ENCODE assay signal across 13 cellular contexts in genomic region chr1:16948282-16948891, GRCh38. TPM values are rescaled to one million over a fixed set of nuclear protein-coding genes. Genes with fewer than 3 reads are reported as not detected.
DNase-seq lines count a peak whose midpoint lies in the region; ATAC-seq and TF ChIP-seq lines count a peak whose summit lies in the region.
"Not testable (repeated sequence)": the region's sequence is repeated elsewhere in the genome, so short reads cannot be mapped to it uniquely, and the experiment has no call there.
"Had no signal": no experiment of that assay in that cellular context is flagged by ENCODE, and none has a peak within 500 bp of the region (broad histone marks: within the 10 kb centered on the region; RNA-seq: fewer than 3 reads in every experiment).

No MANE protein-coding gene starts in this region.

- H3K27me3 Mint-ChIP-seq in MCF 10A (ENCODE audit: insufficient read depth, unreplicated experiment) = not testable (repeated sequence)

- TF ChIP-seq EP300 in Ishikawa (IDR thresholded peaks at IDR 0.05; ENCODE audit: borderline replicate concordance) = peak; percentile 80; the same call in 1 of the 2 replicates

- H3K36me3 ChIP-seq in BLaER1; Panc1 (ENCODE audit: control insufficient read depth, insufficient read depth, low read length); right lobe of liver: not testable (repeated sequence)

- peak overlapping the region; percentile 79 for H3K27ac Mint-ChIP-seq in MCF 10A (ENCODE audit: low read depth, unreplicated experiment)

- H4K20me1 ChIP-seq in BLaER1 = peaks cover 56% of the 10 kb centered on the region

- in situ Hi-C loops in Panc1 (cut with HindIII; ENCODE audit: low pct_unique_long_range_greater_than_20kb, low sequenced_read_pairs) = not testable (repeated sequence)

- H3K4me1 ChIP-seq in BLaER1 = peaks cover 60% of the 10 kb centered on the region
- H3K4me1 ChIP-seq in Panc1 (ENCODE audit: control insufficient read depth, insufficient read depth, low read length) = not testable (repeated sequence)
- peaks cover 11% of the 10 kb centered on the region for H3K4me1 ChIP-seq in foreskin keratinocyte
- H3K4me1 ChIP-seq in right lobe of liver = peaks cover 0 to 13% (median 2%) of the 10 kb centered on the region in 4 donors

- POLR2A ChIA-PET in Panc1 (lab: Charles Lee) = not testable (repeated sequence)
- POLR2A ChIA-PET in MCF 10A (lab: Yijun Ruan, JAX) = interaction anchor here (0.6 to 3.5 kb wide), 11 partner anchors 15 to 637 kb away, joined by 3 to 27 read pairs (median 4); no protein-coding TSS in a partner anchor

- ATAC-seq in Panc1 (peak; percentile 42), foreskin keratinocyte (peak; percentile 90), right lobe of liver (peak; percentile 62 to 78 (median 70))

- not testable (repeated sequence) for H3K9me3 ChIP-seq in BLaER1; Panc1 (ENCODE audit: control insufficient read depth, insufficient read depth, low read depth, low read length); right lobe of liver

- H3K27me3 ChIP-seq in BLaER1; Panc1 (ENCODE audit: control insufficient read depth, insufficient read depth, low read length); foreskin keratinocyte; right lobe of liver: not testable (repeated sequence)

- TF ChIP-seq RAD21 in Ishikawa (IDR thresholded peaks at IDR 0.05; ENCODE audit: low read depth) = peak; percentile 7; the same call in 1 of the 2 replicates

- intact Hi-C loops in Panc1 (cut with micrococcal nuclease; ENCODE audit: unreplicated experiment); MCF 10A (cut with micrococcal nuclease); right lobe of liver (cut with DNase I): not testable (repeated sequence)

- H3K9me3 Mint-ChIP-seq in MCF 10A (ENCODE audit: unreplicated experiment) = not testable (repeated sequence)

- 84% methylated on average over 16 of the region's 26 CpGs for WGBS in right lobe of liver (ENCODE audit: insufficient coverage, low coverage, low lambda C conversion rate, missing lambda C conversion rate)

- TF ChIP-seq CTCF in Panc1 (IDR thresholded peaks at IDR 0.05); MCF 10A (IDR thresholded peaks at IDR 0.05; ENCODE audit: unreplicated experiment); foreskin keratinocyte (conservative IDR thresholded peaks at IDR 0.05); right lobe of liver (IDR thresholded peaks at IDR 0.05): not testable (repeated sequence)

- DNase-seq in NCI-H2171 treated with DMSO at 0.1 percent for 48 hours (lab: John Stamatoyannopoulos, UW) (peak; percentile 51), MCF 10A (ENCODE audit: unreplicated experiment) (peak; percentile 89), foreskin keratinocyte (peak; percentile 91 to 97), right lobe of liver (peak in 1 of 3 donors; percentile 61)
- not testable (repeated sequence) for DNase-seq in Panc1 (ENCODE audit: low read depth, low spot score)

- H3K4me3 Mint-ChIP-seq in MCF 10A (ENCODE audit: unreplicated experiment) = not testable (repeated sequence)

- H3K27ac ChIP-seq in BLaER1 = 0 out of 2 replicates have a peak overlapping the region, but pooled peaks have one; percentile 29
- H3K27ac ChIP-seq in Panc1 (ENCODE audit: low read length) = not testable (repeated sequence)
- H3K27ac ChIP-seq in foreskin keratinocyte = peak overlapping the region; percentile 88
- peak overlapping the region in 2 of 3 donors; percentile 35 to 41 for H3K27ac ChIP-seq in right lobe of liver
- peak overlapping the region in 11 of 21 experiments; percentile 8 to 69 (median 41) for H3K27ac ChIP-seq in skin epidermis

- H3K4me2 ChIP-seq in BLaER1 = peak overlapping the region; percentile 62

- H3K4me3 ChIP-seq in BLaER1; Panc1 (ENCODE audit: low read depth in 2 of 2, low read length in 2 of 2); right lobe of liver; skin epidermis: not testable (repeated sequence)

- BruUV-seq in Panc1 (replicated peaks; lab: Mats Ljungman, UMichigan); MCF 10A (replicated peaks; lab: Mats Ljungman, UMichigan): not testable (repeated sequence)

- not testable (repeated sequence) for H3K36me3 Mint-ChIP-seq in MCF 10A (ENCODE audit: insufficient read depth, unreplicated experiment)

- H3K9ac ChIP-seq in BLaER1 = 0 out of 2 replicates have a peak overlapping the region, but pooled peaks have one; percentile 28

- CTCF ChIA-PET in Panc1 (lab: Charles Lee) = not testable (repeated sequence)
- CTCF ChIA-PET in MCF 10A (lab: Yijun Ruan, JAX) = interaction anchor here (0.6 to 5.7 kb wide), 5 partner anchors 23 to 713 kb away, joined by 3 to 44 read pairs (median 10); no protein-coding TSS in a partner anchor

- not testable (repeated sequence) for TF ChIP-seq POLR2A in right lobe of liver (IDR thresholded peaks at IDR 0.05)

- peaks cover 14% of the 10 kb centered on the region for H3K4me1 Mint-ChIP-seq in MCF 10A (ENCODE audit: insufficient read depth, unreplicated experiment)

TF ChIP-seq in Ishikawa, 13 proteins besides CTCF, POLR2A, EP300 and RAD21:
- TF ChIP-seq, protein P1, sequence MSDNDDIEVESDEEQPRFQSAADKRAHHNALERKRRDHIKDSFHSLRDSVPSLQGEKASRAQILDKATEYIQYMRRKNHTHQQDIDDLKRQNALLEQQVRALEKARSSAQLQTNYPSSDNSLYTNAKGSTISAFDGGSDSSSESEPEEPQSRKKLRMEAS (IDR thresholded peaks at IDR 0.05) = peak; percentile 96
- TF ChIP-seq CEBPB (IDR thresholded peaks at IDR 0.05) = peak; percentile 59; the same call in 1 of the 2 replicates
- peak; percentile 87; the same call in 1 of the 2 replicates for TF ChIP-seq ZBTB7A (IDR thresholded peaks at IDR 0.05; ENCODE audit: low read depth)
- peak; percentile 69; the same call in 1 of the 2 replicates for TF ChIP-seq YY1 (IDR thresholded peaks at IDR 0.05; ENCODE audit: low read depth)
- TF ChIP-seq CREB1 (IDR thresholded peaks at IDR 0.05; ENCODE audit: low read depth) = 0 out of 2 replicates have a peak, but pooled peaks have one; percentile 33
- TF ChIP-seq NFIC (IDR thresholded peaks at IDR 0.05) = peak; percentile 100
- TF ChIP-seq USF1 (IDR thresholded peaks at IDR 0.05) = peak; percentile 48; the same call in 1 of the 2 replicates
- peak; percentile 36; the same call in 1 of the 2 replicates for TF ChIP-seq FOXM1 (IDR thresholded peaks at IDR 0.05; ENCODE audit: borderline replicate concordance, low read depth)
- TF ChIP-seq TCF12 (IDR thresholded peaks at IDR 0.05; ENCODE audit: low read depth) = peak; percentile 100
- 0 out of 2 replicates have a peak, but pooled peaks have one; percentile 10 for TF ChIP-seq REST (IDR thresholded peaks at IDR 0.05; ENCODE audit: low read depth)
- peak; percentile 91 for TF ChIP-seq TEAD4 (IDR thresholded peaks at IDR 0.05)

RNA-seq across cellular contexts. Expression of gene CROCC, which starts 26.7 kb away (rescaled TPM):
- 13.6 TPM for total RNA-seq in Panc1 (2021; ENCODE audit: unreplicated experiment)
- polyA plus RNA-seq in Panc1 (2012; ENCODE audit: insufficient read length) = 27.4 TPM
- total RNA-seq in MCF 10A (2022) = 8.8 and 9.6 TPM in 2 replicates
- 17.1 and 17.2 TPM in 2 replicates for total RNA-seq in foreskin keratinocyte
- 8.1 and 8.8 TPM in 2 replicates for polyA plus RNA-seq in foreskin keratinocyte
- total RNA-seq in right lobe of liver = 10 to 100 TPM in 3 of 6 experiments, 1 to 10 TPM in 3; 6.5 to 12.7 (median 9.4) TPM

RNA-seq across cellular contexts. Expression of gene MFAP2, which starts 32.0 kb away (rescaled TPM):
- total RNA-seq in Panc1 (2021; ENCODE audit: unreplicated experiment) (12.9 TPM), MCF 10A (2022) (0.58 and 1.2 TPM in 2 replicates), foreskin keratinocyte (53.4 and 83.1 TPM in 2 replicates), right lobe of liver (1 to 10 TPM in 2 of 6 experiments, under 1 TPM in 1, not detected in 3; 0.35 to 1.3 (median 1.2) TPM)
- polyA plus RNA-seq in Panc1 (2012; ENCODE audit: insufficient read length) = 42.8 TPM
- 71.6 and 111 TPM in 2 replicates for polyA plus RNA-seq in foreskin keratinocyte
- total RNA-seq: activated CD4-positive, alpha-beta T cell treated with anti-CD3 and anti-CD28 coated beads for 36 hours; activated CD8-positive, alpha-beta memory T cell treated with anti-CD3 and anti-CD28 coated beads for 36 hours; activated naive CD4-positive, alpha-beta T cell treated with anti-CD3 and anti-CD28 coated beads for 36 hours; CD4-positive, alpha-beta T cell had no signal

RNA-seq across cellular contexts. Expression of gene RNU1-2, which starts 52.6 kb away (rescaled TPM):
- total RNA-seq in Panc1 (2021; ENCODE audit: unreplicated experiment) = 1,290 TPM
- polyA plus RNA-seq in Panc1 (2012; ENCODE audit: insufficient read length) = 2.5 TPM
- total RNA-seq in MCF 10A (2022) = 1,539 and 1,606 TPM in 2 replicates
- total RNA-seq in foreskin keratinocyte = 2,556 and 4,441 TPM in 2 replicates
- polyA plus RNA-seq in foreskin keratinocyte = not detected in 2 replicates
- total RNA-seq in right lobe of liver = 1,000 to 10,000 TPM in 3 of 6 experiments, 100 to 1,000 TPM in 1, under 1 TPM in 2; under 0.01 to 3,377 (median 977) TPM
- total RNA-seq: LHCN-M2 had no signal
